In the genomic region with DNA sequence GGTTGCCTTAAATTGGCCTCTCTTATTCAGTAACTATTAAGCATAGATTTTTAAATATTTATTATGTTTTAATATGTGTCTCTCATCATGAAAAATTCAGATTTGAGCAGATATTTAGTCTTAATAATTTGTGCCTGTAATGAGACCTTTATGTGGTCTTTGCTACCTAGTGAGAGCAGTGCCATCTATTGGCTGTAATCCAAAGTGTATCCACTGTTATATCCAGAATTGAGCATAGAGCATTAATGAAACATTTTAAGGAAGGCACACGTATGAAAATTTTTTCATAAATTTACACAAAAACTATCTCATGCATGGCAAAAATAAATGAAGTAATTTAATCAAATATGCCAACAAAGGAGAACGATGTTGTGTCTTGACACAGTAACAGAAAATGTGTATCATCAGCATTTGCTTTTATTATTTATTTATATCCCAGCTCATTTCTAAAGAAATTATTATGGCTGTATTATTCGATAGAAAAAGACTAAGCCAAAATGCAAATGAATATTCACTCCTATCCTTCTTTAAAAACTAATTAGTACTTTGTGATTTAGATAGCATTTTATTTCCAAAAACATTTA, we compare ENCODE assay signal across 7 cellular contexts.
DNase-seq lines count a peak whose midpoint lies in the region; ATAC-seq and TF ChIP-seq lines count a peak whose summit lies in the region.

No MANE protein-coding gene starts in this region.

- no peaks in the 10 kb centered on the region for H3K27me3 Mint-ChIP-seq in activated naive CD8-positive, alpha-beta T cell treated with anti-CD3 and anti-CD28 coated beads, Interleukin-2, amount 50 U/mL, for 24 hours

- peak; percentile 56 for ATAC-seq in HG02642 (IDR thresholded peaks at IDR 0.05; ENCODE audit: poor library complexity, unreplicated experiment)
- no peak for ATAC-seq in activated naive CD8-positive, alpha-beta T cell treated with anti-CD3 and anti-CD28 coated beads, Interleukin-2, amount 50 U/mL, for 24 hours

- no peaks in the 10 kb centered on the region for H3K4me1 Mint-ChIP-seq in activated naive CD8-positive, alpha-beta T cell treated with anti-CD3 and anti-CD28 coated beads, Interleukin-2, amount 50 U/mL, for 24 hours

- H3K4me3 ChIP-seq in GM12865 (ENCODE audit: low read depth, low read length): no peak overlapping the region
- H3K4me3 ChIP-seq in choroid plexus epithelial cell (ENCODE audit: low read depth, low read length): no peak overlapping the region
- H3K4me3 ChIP-seq in retinal pigment epithelial cell (ENCODE audit: low read length): no peak overlapping the region

- no peak overlapping the region for H3K27ac Mint-ChIP-seq in activated naive CD8-positive, alpha-beta T cell treated with anti-CD3 and anti-CD28 coated beads, Interleukin-2, amount 50 U/mL, for 24 hours

- TF ChIP-seq CTCF in GM12865 (IDR thresholded peaks at IDR 0.05; ENCODE audit: insufficient read depth, low read depth, low read length, missing control alignments) (peak; percentile 53), choroid plexus epithelial cell (conservative IDR thresholded peaks at IDR 0.05; ENCODE audit: low read depth, low read length) (peak; percentile 55), retinal pigment epithelial cell (conservative IDR thresholded peaks at IDR 0.05; ENCODE audit: low read depth, low read length) (peak; percentile 52)

- no peak overlapping the region for H3K4me3 Mint-ChIP-seq in activated naive CD8-positive, alpha-beta T cell treated with anti-CD3 and anti-CD28 coated beads, Interleukin-2, amount 50 U/mL, for 24 hours

- DNase-seq in GM12865 (ENCODE audit: low read depth) (peak; percentile 53), NCI-H2196 treated with DMSO at 0.1 percent for 48 hours (lab: John Stamatoyannopoulos, UW; ENCODE audit: unreplicated experiment) (peak; percentile 58), choroid plexus epithelial cell (ENCODE audit: low read depth) (peak; percentile 76), retinal pigment epithelial cell (ENCODE audit: low read depth) (no peak), AG20443 (ENCODE audit: low spot score) (no peak)
- DNase-seq in activated naive CD8-positive, alpha-beta T cell treated with anti-CD3 and anti-CD28 coated beads, Interleukin-2, amount 50 U/mL, for 24 hours: no peak

- peaks cover 7% of the 10 kb centered on the region for H3K36me3 Mint-ChIP-seq in activated naive CD8-positive, alpha-beta T cell treated with anti-CD3 and anti-CD28 coated beads, Interleukin-2, amount 50 U/mL, for 24 hours (ENCODE audit: low read depth)

- H3K9me3 Mint-ChIP-seq in activated naive CD8-positive, alpha-beta T cell treated with anti-CD3 and anti-CD28 coated beads, Interleukin-2, amount 50 U/mL, for 24 hours: no peaks in the 10 kb centered on the region

Comparison
In these comparisons a context has a peak if more than half of its experiments do, and no peak if none do; other contexts are left out.
1. DNase-seq: peak in GM12865 (single experiment), NCI-H2196 treated with DMSO at 0.1 percent for 48 hours (single experiment) and choroid plexus epithelial cell (single experiment); none in retinal pigment epithelial cell (single experiment), AG20443 (single experiment) and activated naive CD8-positive, alpha-beta T cell treated with anti-CD3 and anti-CD28 coated beads, Interleukin-2, amount 50 U/mL, for 24 hours (single experiment).
2. Peak in every context shown above with its lines, with median percentiles within 50 percentile points of each other: CTCF ChIP-seq.